Comparison of ENCODE assay signal across 23 cellular contexts in genomic region chr2:227829337-227829736, GRCh38. TPM values are rescaled to one million over a fixed set of nuclear protein-coding genes. Genes with fewer than 3 reads are reported as not detected.
"Had no signal": no experiment of that assay in that cellular context is flagged by ENCODE, and none has a peak within 500 bp of the region (broad histone marks: within the 10 kb centered on the region; RNA-seq: fewer than 3 reads in every experiment).

No MANE protein-coding gene starts in this region.

- FAIRE-seq: kidney, urothelium cell line had no signal

- H3K4me3 ChIP-seq: esophagus squamous epithelium, gastroesophageal sphincter, left ventricle myocardium inferior, lower lobe of right lung, neural progenitor cell, ovary, smooth muscle cell, suprapubic skin, thyroid gland had no signal

- H3K36me3 ChIP-seq: esophagus squamous epithelium, gastroesophageal sphincter, left ventricle myocardium inferior, lower lobe of right lung, neural progenitor cell, ovary, suprapubic skin, thyroid gland had no signal

- H3K27ac Mint-ChIP-seq: memory B cell; mesothelial cell of epicardium; natural killer cell treated with Interleukin-12 subunit alpha and Interleukin-12 subunit beta and Interleukin-15 and Interleukin-18, amount 100 ng/mL, for 72 hours; neural progenitor cell; type B pancreatic cell had no signal

- H3K9me3 ChIP-seq: esophagus squamous epithelium, gastroesophageal sphincter, left ventricle myocardium inferior, lower lobe of right lung, ovary, suprapubic skin, thyroid gland had no signal

- DNase-seq: dermis blood vessel endothelial cell; esophagus squamous epithelium; foreskin fibroblast; kidney; left cardiac atrium; left ventricle myocardium inferior; lower lobe of right lung; nucleus accumbens; ovary; right cardiac atrium; stimulated activated CD4-positive, alpha-beta T cell treated with anti-CD3 and anti-CD28 coated beads, Interleukin-2, amount 100 ng/mL, for 48 hours; stimulated activated naive CD8-positive, alpha-beta T cell treated with anti-CD3 and anti-CD28 coated beads, Interleukin-15, Interleukin-2, amounts not matched to agents 100 U/mL and 50 U/mL, for 24 hours; thyroid gland had no signal

- H3K36me3 Mint-ChIP-seq: memory B cell; mesothelial cell of epicardium; natural killer cell treated with Interleukin-12 subunit alpha and Interleukin-12 subunit beta and Interleukin-15 and Interleukin-18, amount 100 ng/mL, for 72 hours; neural progenitor cell; type B pancreatic cell had no signal

- H3K27me3 Mint-ChIP-seq: type B pancreatic cell had no signal

- ATAC-seq: gastroesophageal sphincter; left cardiac atrium; lower lobe of right lung; right cardiac atrium; stimulated activated naive CD8-positive, alpha-beta T cell treated with anti-CD3 and anti-CD28 coated beads, Interleukin-15, Interleukin-2, amounts not matched to agents 100 U/mL and 50 U/mL, for 24 hours had no signal

- H3K27me3 ChIP-seq: esophagus squamous epithelium, gastroesophageal sphincter, neural progenitor cell, ovary, suprapubic skin, thyroid gland had no signal

- H3K4me1 Mint-ChIP-seq: mesothelial cell of epicardium, neural progenitor cell had no signal

- H3K9me3 Mint-ChIP-seq: memory B cell, mesothelial cell of epicardium, neural progenitor cell, type B pancreatic cell had no signal

- H3K4me3 Mint-ChIP-seq: memory B cell; mesothelial cell of epicardium; natural killer cell treated with Interleukin-12 subunit alpha and Interleukin-12 subunit beta and Interleukin-15 and Interleukin-18, amount 100 ng/mL, for 72 hours; neural progenitor cell; type B pancreatic cell had no signal

- H3K4me1 ChIP-seq: gastroesophageal sphincter, left ventricle myocardium inferior, lower lobe of right lung, neural progenitor cell, thyroid gland had no signal

- H3K27ac ChIP-seq: esophagus squamous epithelium, gastroesophageal sphincter, left ventricle myocardium inferior, lower lobe of right lung, neural progenitor cell, ovary, suprapubic skin, thyroid gland had no signal

RNA-seq across cellular contexts. Expression of gene CCL20, which starts 15.7 kb away (rescaled TPM):
- total RNA-seq: left cardiac atrium; left ventricle myocardium inferior; natural killer cell treated with Interleukin-12 subunit alpha and Interleukin-12 subunit beta and Interleukin-15 and Interleukin-18, amount 100 ng/mL, for 72 hours; posterior vena cava; right cardiac atrium; thyroid gland had no signal
- polyA plus RNA-seq: right cardiac atrium had no signal

RNA-seq across cellular contexts. Expression of gene DAW1, which starts 42.1 kb away (rescaled TPM):
- total RNA-seq: dermis blood vessel endothelial cell; gastroesophageal sphincter; mesothelial cell of epicardium; natural killer cell treated with Interleukin-12 subunit alpha and Interleukin-12 subunit beta and Interleukin-15 and Interleukin-18, amount 100 ng/mL, for 72 hours; smooth muscle cell; thyroid gland had no signal
- polyA plus RNA-seq: smooth muscle cell had no signal
